Comparison of ENCODE assay signal across 8 cellular contexts in genomic region chr9:127980706-127981558, GRCh38. TPM values are rescaled to one million over a fixed set of nuclear protein-coding genes. Genes with fewer than 3 reads are reported as not detected.
DNase-seq lines count a peak whose midpoint lies in the region; ATAC-seq, FAIRE-seq and TF ChIP-seq lines count a peak whose summit lies in the region.

Gene EEIG1 (minus strand): TSS chr9:127980989. CDS start chr9:127980137, 852 bp downstream.

- intact Hi-C loops in T-helper 2 cell treated with Interferon-gamma antibody and Interleukin-4, amounts not matched to agents 100 ng/mL and 5 ng/mL, for 36 hours (cut with micrococcal nuclease), result loop anchor here (2.0 kb wide), 2 partner anchors 44 to 46 kb away; partner anchors contain the start of gene DPM2

- ATAC-seq in GM18502 (IDR thresholded peaks at IDR 0.05; ENCODE audit: poor library complexity, unreplicated experiment) (peak; percentile 74), HG02938 (IDR thresholded peaks at IDR 0.05; ENCODE audit: unreplicated experiment) (peak; percentile 61)

- no peaks in the 10 kb centered on the region for H3K9me3 ChIP-seq in right atrium auricular region

- H3K27me3 ChIP-seq in right atrium auricular region, result no peaks in the 10 kb centered on the region

- H3K4me3 ChIP-seq in right atrium auricular region, result peak within 1 kb of the TSS; percentile 75 to 86

- DNase-seq in NCI-H2029 (lab: John Stamatoyannopoulos, UW) (peak; percentile 89), right atrium auricular region (ENCODE audit: low spot score) (peak; percentile 90), pulmonary artery endothelial cell (ENCODE audit: low read depth, low spot score) (peak; percentile 64), urothelium cell line (ENCODE audit: low spot score) (peak; percentile 98)

- peaks cover 0 to 52% of the 10 kb centered on the region in 2 donors for H3K4me1 ChIP-seq in right atrium auricular region

- no peaks in the 10 kb centered on the region for H3K36me3 ChIP-seq in right atrium auricular region

- no peak for FAIRE-seq in urothelium cell line (lab: Jason Lieb, UNC)

- H3K27ac ChIP-seq in angular gyrus (ENCODE audit: low read depth, low read length) (peak within 1 kb of the TSS; percentile 96), right atrium auricular region (peak within 1 kb of the TSS; percentile 92 to 93)

- TF ChIP-seq CTCF in right atrium auricular region (IDR thresholded peaks at IDR 0.05), result no peak

RNA-seq across cellular contexts. Expression of gene EEIG1, which starts in this region (rescaled TPM):
- 399 and 400 TPM in 2 replicates for total RNA-seq in T-helper 2 cell treated with Interferon-gamma antibody and Interleukin-4, amounts not matched to agents 100 ng/mL and 5 ng/mL, for 36 hours
- 10 to 100 TPM in 1 of 2 donors, 1 to 10 TPM in 1; 8.3 to 11.6 TPM for total RNA-seq in right atrium auricular region
- total RNA-seq in pulmonary artery endothelial cell, result 4.4 and 5.2 TPM in 2 replicates

Comparison
In these comparisons a context has a peak if more than half of its experiments do, and no peak if none do; other contexts are left out.
1. Peak in every context shown above with its lines: DNase-seq, ATAC-seq, H3K4me3 ChIP-seq and H3K27ac ChIP-seq.
2. RNA of gene EEIG1 (total RNA-seq): 399 to 400 TPM in T-helper 2 cell treated with Interferon-gamma antibody and Interleukin-4, amounts not matched to agents 100 ng/mL and 5 ng/mL, for 36 hours; 8.3 to 11.6 TPM in right atrium auricular region and 4.4 to 5.2 TPM in pulmonary artery endothelial cell; every median in the first group is over 10 times any median in the second.